In the genomic region with DNA sequence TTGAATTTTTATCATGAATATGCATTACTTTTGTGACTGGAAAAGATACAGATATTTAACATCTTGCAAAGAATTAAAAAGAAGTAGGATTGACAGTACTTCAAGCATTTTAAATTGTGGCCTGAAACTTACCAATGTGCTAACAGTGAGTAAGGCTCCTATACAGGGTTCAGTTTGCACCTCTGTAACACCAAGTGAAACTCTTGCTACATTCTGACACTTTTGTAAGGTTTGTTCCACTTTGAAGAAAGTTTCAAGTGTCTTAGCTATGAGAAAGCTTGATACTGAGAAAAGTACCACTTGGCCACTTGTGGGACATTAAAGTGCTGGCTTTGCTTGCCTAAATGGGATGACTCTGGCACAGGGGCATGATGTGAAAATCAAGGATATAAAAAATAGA, we compare ENCODE assay signal across 21 cellular contexts.
"Had no signal": no experiment of that assay in that cellular context is flagged by ENCODE, and none has a peak within 500 bp of the region (broad histone marks: within the 10 kb centered on the region; RNA-seq: fewer than 3 reads in every experiment).

No MANE protein-coding gene starts in this region.

- H3K4me3 ChIP-seq: lung, neural progenitor cell, prostate gland, right atrium auricular region, smooth muscle cell, testis, tibial artery had no signal

- H3K9me3 ChIP-seq: prostate gland, right atrium auricular region, testis, tibial artery had no signal

- FAIRE-seq: frontal cortex, keratinocyte, urothelium cell line had no signal

- ATAC-seq: sciatic nerve had no signal

- H3K4me3 Mint-ChIP-seq: memory B cell, nephron, neural progenitor cell, type B pancreatic cell had no signal

- H3K9ac ChIP-seq: neural progenitor cell had no signal

- H3K36me3 ChIP-seq: neural progenitor cell, prostate gland, right atrium auricular region, tibial artery had no signal

- H3K4me2 ChIP-seq: smooth muscle cell had no signal

- DNase-seq: cortex of kidney; head of caudate nucleus; stimulated activated CD4-positive, alpha-beta T cell treated with anti-CD3 and anti-CD28 coated beads, Interleukin-12 subunit alpha, Interleukin-12 subunit beta, amount 100 ng/mL, for 4 hours; stimulated activated CD4-positive, alpha-beta T cell treated with anti-CD3 and anti-CD28 coated beads, Interleukin-1b, Interleukin-23, amount 100 ng/mL, for 48 hours; stimulated activated CD4-positive, alpha-beta T cell treated with anti-CD3 and anti-CD28 coated beads, Interleukin-4, amount 100 ng/mL, for 1 hour; stimulated activated CD8-positive, alpha-beta memory T cell treated with anti-CD3 and anti-CD28 coated beads, Interleukin-4, amount 100 ng/mL, for 48 hours; stimulated activated naive CD4-positive, alpha-beta T cell; testis; tibial artery had no signal

- H3K4me1 ChIP-seq: prostate gland, right atrium auricular region, testis, tibial artery had no signal

- H3K27ac Mint-ChIP-seq: memory B cell, nephron, neural progenitor cell, type B pancreatic cell had no signal

- H3K36me3 Mint-ChIP-seq: neural progenitor cell, type B pancreatic cell had no signal

- H3K27ac ChIP-seq: neural progenitor cell, prostate gland, right atrium auricular region, testis, tibial artery had no signal

- H3K9me3 Mint-ChIP-seq: memory B cell, nephron, neural progenitor cell, type B pancreatic cell had no signal

- H3K4me1 Mint-ChIP-seq: memory B cell, nephron, neural progenitor cell had no signal

- H3K27me3 ChIP-seq: neural progenitor cell, right atrium auricular region, testis, tibial artery had no signal

- H2AFZ ChIP-seq: neural progenitor cell had no signal

- H3K27me3 Mint-ChIP-seq: memory B cell, type B pancreatic cell had no signal
